14 cellular contexts compared by ENCODE assay signal in the genomic region with DNA sequence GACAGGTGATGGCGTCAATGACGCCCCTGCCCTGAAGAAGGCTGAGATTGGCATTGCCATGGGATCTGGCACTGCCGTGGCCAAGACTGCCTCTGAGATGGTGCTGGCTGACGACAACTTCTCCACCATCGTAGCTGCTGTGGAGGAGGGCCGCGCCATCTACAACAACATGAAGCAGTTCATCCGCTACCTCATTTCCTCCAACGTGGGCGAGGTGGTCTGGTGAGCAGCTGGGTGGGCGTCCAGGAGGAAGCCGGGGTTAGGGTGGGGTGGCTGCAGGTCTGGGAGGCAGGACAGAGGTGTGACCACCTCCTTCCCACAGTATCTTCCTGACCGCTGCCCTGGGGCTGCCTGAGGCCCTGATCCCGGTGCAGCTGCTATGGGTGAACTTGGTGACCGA. TPM values are rescaled to one million over a fixed set of nuclear protein-coding genes. Genes with fewer than 3 reads are reported as not detected.
DNase-seq lines count a peak whose midpoint lies in the region; ATAC-seq and TF ChIP-seq lines count a peak whose summit lies in the region.
"Had no signal": no experiment of that assay in that cellular context is flagged by ENCODE, and none has a peak within 500 bp of the region (broad histone marks: within the 10 kb centered on the region; RNA-seq: fewer than 3 reads in every experiment).

No MANE protein-coding gene starts in this region.

- POLR2A ChIA-PET in HEK293 (lab: Yijun Ruan, JAX) = no interaction called here

- peaks cover 0 to 19% (median 0%) of the 10 kb centered on the region in 11 experiments; a peak in 3 of 22 replicates for H4K20me1 ChIP-seq in BLaER1 treated with 17β-estradiol and CSF1 and Interleukin-3, amounts not matched to agents 10 nM and 100 nM

- DNase-seq in left colon = no peak
- no peak for DNase-seq in type B pancreatic cell (ENCODE audit: extremely low spot score, unreplicated experiment)
- no peak for DNase-seq in activated gamma-delta T cell treated with Interleukin-2 at 50 U/mL for 16 hours
- DNase-seq in epidermal melanocyte (ENCODE audit: insufficient read length, low spot score) = no peak
- DNase-seq: BE2C; CD4-positive, CD25-positive, alpha-beta regulatory T cell; DMS53; GF-D8; H9 had no signal

- peak overlapping the region in 6 of 11 experiments; percentile 33 to 75 (median 71); a peak in 10 of 22 replicates for H3K9ac ChIP-seq in BLaER1 treated with 17β-estradiol and CSF1 and Interleukin-3, amounts not matched to agents 10 nM and 100 nM

- peaks cover 24 to 51% (median 34%) of the 10 kb centered on the region in 11 experiments; a peak in 21 of 22 replicates for H3K36me3 ChIP-seq in BLaER1 treated with 17β-estradiol and CSF1 and Interleukin-3, amounts not matched to agents 10 nM and 100 nM
- peaks cover 0 to 14% of the 10 kb centered on the region in 2 experiments; a peak in 2 of 3 replicates for H3K36me3 ChIP-seq in HEK293 (ENCODE audit: control insufficient read depth in 2 of 2, insufficient read depth in 1 of 2, low read length in 2 of 2)
- H3K36me3 ChIP-seq: BE2C had no signal

- intact Hi-C loops in left colon (cut with DNase I, micrococcal nuclease) = no loop called here

- H3K4me1 ChIP-seq in BLaER1 treated with 17β-estradiol and CSF1 and Interleukin-3, amounts not matched to agents 10 nM and 100 nM = peaks cover 17 to 63% (median 52%) of the 10 kb centered on the region in 10 experiments
- H3K4me1 ChIP-seq in HEK293 (ENCODE audit: control insufficient read depth, insufficient read depth, low read length) = no peaks in the 10 kb centered on the region
- H3K4me1 ChIP-seq: BE2C had no signal

- CTCF ChIA-PET in HEK293 (lab: Yijun Ruan, JAX) = interaction anchor here (1.8 kb wide), 1 partner anchor 43 kb away, joined by 4 read pairs; no protein-coding TSS in a partner anchor

- no peaks in the 10 kb centered on the region for H3K9me3 Mint-ChIP-seq in stimulated activated memory B cell treated with anti-CD40 and anti-IgM and Interleukin-4, amounts not matched to agents 10 μg/mL and 1 μg/mL and 100 μg/mL, for 72 hours
- H3K9me3 Mint-ChIP-seq in type B pancreatic cell = no peaks in the 10 kb centered on the region
- H3K9me3 Mint-ChIP-seq: CD4-positive, CD25-positive, alpha-beta regulatory T cell; GM23338; H9 had no signal

- H3K9me3 ChIP-seq in BLaER1 treated with 17β-estradiol and CSF1 and Interleukin-3, amounts not matched to agents 10 nM and 100 nM (replicated peaks in 1 of 11) = no peaks in the 10 kb centered on the region
- H3K9me3 ChIP-seq in HEK293 (ENCODE audit: control insufficient read depth, insufficient read depth, low read depth, low read length) = no peaks in the 10 kb centered on the region
- H3K9me3 ChIP-seq: BE2C had no signal

- H3K4me1 Mint-ChIP-seq in stimulated activated memory B cell treated with anti-CD40 and anti-IgM and Interleukin-4, amounts not matched to agents 10 μg/mL and 1 μg/mL and 100 μg/mL, for 72 hours = peaks cover 25% of the 10 kb centered on the region
- H3K4me1 Mint-ChIP-seq in type B pancreatic cell (ENCODE audit: unreplicated experiment) = no peaks in the 10 kb centered on the region
- H3K4me1 Mint-ChIP-seq: CD4-positive, CD25-positive, alpha-beta regulatory T cell; GM23338; H9 had no signal

- H3K4me3 Mint-ChIP-seq in stimulated activated memory B cell treated with anti-CD40 and anti-IgM and Interleukin-4, amounts not matched to agents 10 μg/mL and 1 μg/mL and 100 μg/mL, for 72 hours = no peak overlapping the region
- no peak overlapping the region for H3K4me3 Mint-ChIP-seq in type B pancreatic cell
- H3K4me3 Mint-ChIP-seq: CD4-positive, CD25-positive, alpha-beta regulatory T cell; GM23338; H9 had no signal

- peak overlapping the region in 10 of 11 experiments; percentile 69 to 89 (median 82); a peak in 20 of 22 replicates for H3K4me2 ChIP-seq in BLaER1 treated with 17β-estradiol and CSF1 and Interleukin-3, amounts not matched to agents 10 nM and 100 nM
- H3K4me2 ChIP-seq: GM23338 had no signal

- no peak overlapping the region for H3K4me3 ChIP-seq in BLaER1 treated with 17β-estradiol and CSF1 and Interleukin-3, amounts not matched to agents 10 nM and 100 nM
- H3K4me3 ChIP-seq in HEK293 (ENCODE audit: low read depth, low read length) = no peak overlapping the region
- H3K4me3 ChIP-seq: GM23338 had no signal

- peak; percentile 18 for ATAC-seq in left colon
- ATAC-seq in stimulated activated memory B cell treated with anti-CD40 and anti-IgM and Interleukin-4, amounts not matched to agents 10 μg/mL and 1 μg/mL and 100 μg/mL, for 72 hours = peak; percentile 31
- ATAC-seq: GM23338 had no signal

- peak overlapping the region; percentile 55 for H3K27ac Mint-ChIP-seq in stimulated activated memory B cell treated with anti-CD40 and anti-IgM and Interleukin-4, amounts not matched to agents 10 μg/mL and 1 μg/mL and 100 μg/mL, for 72 hours
- H3K27ac Mint-ChIP-seq in type B pancreatic cell = no peak overlapping the region
- H3K27ac Mint-ChIP-seq: CD4-positive, CD25-positive, alpha-beta regulatory T cell; GM23338 had no signal

- peak overlapping the region in 8 of 11 experiments; percentile 66 to 82 (median 75); a peak in 14 of 22 replicates for H3K27ac ChIP-seq in BLaER1 treated with 17β-estradiol and CSF1 and Interleukin-3, amounts not matched to agents 10 nM and 100 nM
- H3K27ac ChIP-seq in HEK293 (ENCODE audit: extremely low read depth, low read depth, low read length) = no peak overlapping the region

- no peaks in the 10 kb centered on the region for H3K27me3 ChIP-seq in BLaER1 treated with 17β-estradiol and CSF1 and Interleukin-3, amounts not matched to agents 10 nM and 100 nM
- H3K27me3 ChIP-seq: BE2C had no signal

- no peaks in the 10 kb centered on the region for H3K27me3 Mint-ChIP-seq in stimulated activated memory B cell treated with anti-CD40 and anti-IgM and Interleukin-4, amounts not matched to agents 10 μg/mL and 1 μg/mL and 100 μg/mL, for 72 hours
- no peaks in the 10 kb centered on the region for H3K27me3 Mint-ChIP-seq in type B pancreatic cell
- H3K27me3 Mint-ChIP-seq: CD4-positive, CD25-positive, alpha-beta regulatory T cell had no signal

- H3K36me3 Mint-ChIP-seq in stimulated activated memory B cell treated with anti-CD40 and anti-IgM and Interleukin-4, amounts not matched to agents 10 μg/mL and 1 μg/mL and 100 μg/mL, for 72 hours = peaks cover 13% of the 10 kb centered on the region
- H3K36me3 Mint-ChIP-seq in type B pancreatic cell = no peaks in the 10 kb centered on the region
- H3K36me3 Mint-ChIP-seq: CD4-positive, CD25-positive, alpha-beta regulatory T cell had no signal

- TF ChIP-seq CTCF in HEK293 (tag by site-specific recombination; IDR thresholded peaks at IDR 0.05) (no peak), type B pancreatic cell (conservative IDR thresholded peaks at IDR 0.05) (no peak)

TF ChIP-seq in HEK293, 187 proteins besides CTCF, POLR2A, EP300 and RAD21:
- TF ChIP-seq ZFHX2 (tag by site-specific recombination; conservative IDR thresholded peaks at IDR 0.05) = peak; percentile 11; the same call in 1 of the 2 replicates
- TF ChIP-seq ZNF501 (tag by site-specific recombination; IDR thresholded peaks at IDR 0.05) = no peak
- no peak for TF ChIP-seq ZNF169 (tag by site-specific recombination; IDR thresholded peaks at IDR 0.05)
- no peak for TF ChIP-seq ZNF214 (tag by site-specific recombination; IDR thresholded peaks at IDR 0.05; ENCODE audit: borderline replicate concordance)
- no peak for TF ChIP-seq ZSCAN30 (tag by site-specific recombination; IDR thresholded peaks at IDR 0.05)
- TF ChIP-seq ZNF155 (tag by site-specific recombination; IDR thresholded peaks at IDR 0.05) = no peak
- TF ChIP-seq, protein P1, sequence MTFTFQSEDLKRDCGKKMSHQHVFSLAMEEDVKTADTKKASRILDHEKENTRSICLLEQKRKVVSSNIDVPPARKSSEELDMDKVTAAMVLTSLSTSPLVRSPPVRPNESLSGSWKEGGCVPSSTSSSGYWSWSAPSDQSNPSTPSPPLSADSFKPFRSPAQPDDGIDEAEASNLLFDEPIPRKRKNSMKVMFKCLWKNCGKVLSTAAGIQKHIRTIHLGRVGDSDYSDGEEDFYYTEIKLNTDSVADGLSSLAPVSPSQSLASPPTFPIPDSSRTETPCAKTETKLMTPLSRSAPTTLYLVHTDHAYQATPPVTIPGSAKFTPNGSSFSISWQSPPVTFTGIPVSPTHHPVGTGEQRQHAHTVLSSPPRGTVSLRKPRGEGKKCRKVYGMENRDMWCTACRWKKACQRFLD (tag by site-specific recombination; IDR thresholded peaks at IDR 0.05) = no peak
- TF ChIP-seq ZIC2 (tag by site-specific recombination; IDR thresholded peaks at IDR 0.05) = no peak
- TF ChIP-seq ZNF561 (tag by site-specific recombination; IDR thresholded peaks at IDR 0.05; ENCODE audit: borderline replicate concordance) = no peak
- TF ChIP-seq EGR2 (tag by site-specific recombination; IDR thresholded peaks at IDR 0.05; ENCODE audit: low read depth) = peak; percentile 76
- TF ChIP-seq, protein P2, sequence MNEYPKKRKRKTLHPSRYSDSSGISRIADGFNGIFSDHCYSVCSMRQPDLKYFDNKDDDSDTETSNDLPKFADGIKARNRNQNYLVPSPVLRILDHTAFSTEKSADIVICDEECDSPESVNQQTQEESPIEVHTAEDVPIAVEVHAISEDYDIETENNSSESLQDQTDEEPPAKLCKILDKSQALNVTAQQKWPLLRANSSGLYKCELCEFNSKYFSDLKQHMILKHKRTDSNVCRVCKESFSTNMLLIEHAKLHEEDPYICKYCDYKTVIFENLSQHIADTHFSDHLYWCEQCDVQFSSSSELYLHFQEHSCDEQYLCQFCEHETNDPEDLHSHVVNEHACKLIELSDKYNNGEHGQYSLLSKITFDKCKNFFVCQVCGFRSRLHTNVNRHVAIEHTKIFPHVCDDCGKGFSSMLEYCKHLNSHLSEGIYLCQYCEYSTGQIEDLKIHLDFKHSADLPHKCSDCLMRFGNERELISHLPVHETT (tag by site-specific recombination; IDR thresholded peaks at IDR 0.05) = no peak
- TF ChIP-seq ZBTB20 (tag by site-specific recombination; IDR thresholded peaks at IDR 0.05) = no peak
- TF ChIP-seq ZNF571 (tag by site-specific recombination; IDR thresholded peaks at IDR 0.05) = no peak
TF ChIP-seq in HEK293: peak in this region for 2.

RNA-seq across cellular contexts. Expression of a gene that starts 23.2 kb away (rescaled TPM):
- total RNA-seq in left colon = 10 to 100 TPM; 39.6 to 41.4 TPM
- 23.3 and 44.4 TPM in 2 replicates for total RNA-seq in type B pancreatic cell (ENCODE audit: low replicate concordance)

RNA-seq across cellular contexts. Expression of a gene that starts 23.6 kb away (rescaled TPM):
- total RNA-seq in left colon (1 to 10 TPM in 1 of 2 donors, under 1 TPM in 1; 0.47 to 1.3 TPM), type B pancreatic cell (ENCODE audit: low replicate concordance) (1.5 and 4.4 TPM in 2 replicates)
- total RNA-seq: HT1080 had no signal

RNA-seq across cellular contexts. Expression of a gene that starts 29.9 kb away (rescaled TPM):
- total RNA-seq in left colon = 1 to 10 TPM in 1 of 2 donors, under 1 TPM in 1; 0.64 to 1.2 TPM
- total RNA-seq in type B pancreatic cell (ENCODE audit: low replicate concordance) = not detected in 2 replicates
- total RNA-seq: HT1080 had no signal

RNA-seq across cellular contexts. Expression of a gene that starts 38.2 kb away (rescaled TPM):
- 10 to 100 TPM; 84.3 to 90.0 TPM for total RNA-seq in left colon
- total RNA-seq in type B pancreatic cell (ENCODE audit: low replicate concordance) = 62.3 and 75.1 TPM in 2 replicates

RNA-seq across cellular contexts. Expression of a gene that starts 48.9 kb away (rescaled TPM):
- total RNA-seq in left colon (10 to 100 TPM; 42.9 to 52.0 TPM), type B pancreatic cell (ENCODE audit: low replicate concordance) (41.3 and 64.4 TPM in 2 replicates)
